Comparison of ENCODE assay signal across 1 cellular context in genomic region chr1:236065509-236066005, GRCh38.
A peak's percentile ranks its signal among the peaks of the same experiment; 100 is the strongest.
TF ChIP-seq lines count a peak whose summit lies in the region.

No MANE protein-coding gene starts in this region.

TF ChIP-seq in HepG2, 621 proteins besides CTCF, POLR2A, EP300 and RAD21 (continued from another document and continues in another):
- no peak for TF ChIP-seq CSRNP2 (CRISPR knock-in tag; conservative IDR thresholded peaks at IDR 0.05; ENCODE audit: low read depth)
- TF ChIP-seq ZBTB7B (CRISPR knock-in tag; IDR thresholded peaks at IDR 0.05): 0 out of 2 replicates have a peak, but pooled peaks have one; percentile 14
- TF ChIP-seq TP53 (CRISPR knock-in tag; conservative IDR thresholded peaks at IDR 0.05): no peak
- no peak for TF ChIP-seq THYN1 (CRISPR knock-in tag; IDR thresholded peaks at IDR 0.05; ENCODE audit: borderline replicate concordance, low read depth)
- no peak for TF ChIP-seq ZNF10 (CRISPR knock-in tag; IDR thresholded peaks at IDR 0.05; ENCODE audit: borderline replicate concordance, low read depth)
- no peak for TF ChIP-seq ARNT2 (CRISPR knock-in tag; IDR thresholded peaks at IDR 0.05; ENCODE audit: low read depth)
- 0 out of 2 replicates have a peak, but pooled peaks have one; percentile 7 for TF ChIP-seq ZNF563 (CRISPR knock-in tag; IDR thresholded peaks at IDR 0.05)
- no peak for TF ChIP-seq ZXDC (CRISPR knock-in tag; IDR thresholded peaks at IDR 0.05)
- no peak for TF ChIP-seq MEIS2 (CRISPR knock-in tag; IDR thresholded peaks at IDR 0.05)
- TF ChIP-seq NONO (IDR thresholded peaks at IDR 0.05): no peak
- TF ChIP-seq NONO (CRISPR knock-in tag; conservative IDR thresholded peaks at IDR 0.05): no peak
- no peak for TF ChIP-seq POLR2AphosphoS2 (IDR thresholded peaks at IDR 0.05; ENCODE audit: low read depth, low read length)
- TF ChIP-seq DDIT3 (CRISPR knock-in tag; IDR thresholded peaks at IDR 0.05): no peak
- 0 out of 2 replicates have a peak, but pooled peaks have one; percentile 2 for TF ChIP-seq MEIS1 (CRISPR knock-in tag; IDR thresholded peaks at IDR 0.05; ENCODE audit: borderline replicate concordance)
- TF ChIP-seq ZNF44 (CRISPR knock-in tag; IDR thresholded peaks at IDR 0.05): no peak
- TF ChIP-seq ZBTB49 (CRISPR knock-in tag; IDR thresholded peaks at IDR 0.05; ENCODE audit: borderline replicate concordance): no peak
- no peak for TF ChIP-seq TERF1 (CRISPR knock-in tag; IDR thresholded peaks at IDR 0.05)
- TF ChIP-seq ZNF503 (CRISPR knock-in tag; IDR thresholded peaks at IDR 0.05): no peak
- TF ChIP-seq ZNF512B (CRISPR knock-in tag; IDR thresholded peaks at IDR 0.05; ENCODE audit: borderline replicate concordance): 0 out of 2 replicates have a peak, but pooled peaks have one; percentile 8
- TF ChIP-seq REPIN1 (CRISPR knock-in tag; IDR thresholded peaks at IDR 0.05; ENCODE audit: borderline replicate concordance, low read depth): no peak
- no peak for TF ChIP-seq ZNF281 (CRISPR knock-in tag; IDR thresholded peaks at IDR 0.05; ENCODE audit: borderline replicate concordance)
- TF ChIP-seq ZNF768 (CRISPR knock-in tag; IDR thresholded peaks at IDR 0.05): no peak
- TF ChIP-seq ZNF235 (CRISPR knock-in tag; IDR thresholded peaks at IDR 0.05; ENCODE audit: borderline replicate concordance): no peak
- 0 out of 2 replicates have a peak, but pooled peaks have one; percentile 61 for TF ChIP-seq ZBTB4 (CRISPR knock-in tag; IDR thresholded peaks at IDR 0.05; ENCODE audit: borderline replicate concordance)
- TF ChIP-seq ZNF550 (CRISPR knock-in tag; IDR thresholded peaks at IDR 0.05; ENCODE audit: borderline replicate concordance): 0 out of 2 replicates have a peak, but pooled peaks have one; percentile 35
- no peak for TF ChIP-seq BRF2 (CRISPR knock-in tag; IDR thresholded peaks at IDR 0.05)
- TF ChIP-seq ZNF383 (CRISPR knock-in tag; IDR thresholded peaks at IDR 0.05; ENCODE audit: borderline replicate concordance): 0 out of 2 replicates have a peak, but pooled peaks have one; percentile 33
- no peak for TF ChIP-seq ZNF652 (CRISPR knock-in tag; IDR thresholded peaks at IDR 0.05; ENCODE audit: borderline replicate concordance, low read depth)
- 0 out of 2 replicates have a peak, but pooled peaks have one; percentile 73 for TF ChIP-seq ZNF83 (CRISPR knock-in tag; IDR thresholded peaks at IDR 0.05; ENCODE audit: borderline replicate concordance)
- no peak for TF ChIP-seq CSRNP1 (CRISPR knock-in tag; IDR thresholded peaks at IDR 0.05)
- TF ChIP-seq MBNL3 (CRISPR knock-in tag; conservative IDR thresholded peaks at IDR 0.05): no peak
